In genomic region chrX:23782863-23783568, GRCh38 we compare ENCODE assay signal across 1 cellular context.
A peak's percentile ranks its signal among the peaks of the same experiment; 100 is the strongest.
TF ChIP-seq lines count a peak whose summit lies in the region.

Gene SAT1 (plus strand): TSS chrX:23783173. CDS start chrX:23783352, 179 bp downstream.

TF ChIP-seq in GM12878, 131 proteins besides CTCF, POLR2A, EP300 and RAD21 (continued from another document and continues in another):
- TF ChIP-seq E4F1 (IDR thresholded peaks at IDR 0.05; ENCODE audit: borderline replicate concordance, partially characterized antibody): no peak
- TF ChIP-seq BHLHE40 (IDR thresholded peaks at IDR 0.05; ENCODE audit: borderline replicate concordance in 1 of 2, low read depth in 2 of 2, low read length in 1 of 2): peak; percentile 8 to 40; a peak in 1 of 4 replicates
- TF ChIP-seq RBBP5 (conservative IDR thresholded peaks at IDR 0.05): no peak
- no peak; the same call in 1 of the 2 replicates for TF ChIP-seq ZNF207 (IDR thresholded peaks at IDR 0.05; ENCODE audit: borderline replicate concordance)
- peak; percentile 49; the same call in 1 of the 2 replicates for TF ChIP-seq SMC3 (IDR thresholded peaks at IDR 0.05; ENCODE audit: borderline replicate concordance, low read length)
- TF ChIP-seq TCF7 (IDR thresholded peaks at IDR 0.05; ENCODE audit: borderline replicate concordance): no peak
- no peak for TF ChIP-seq PAX8 (IDR thresholded peaks at IDR 0.05)
- TF ChIP-seq ZNF384 (IDR thresholded peaks at IDR 0.05; ENCODE audit: borderline replicate concordance, low read depth, low read length): no peak
- no peak for TF ChIP-seq STAT3 (IDR thresholded peaks at IDR 0.05; ENCODE audit: low read depth, low read length)
- TF ChIP-seq POU2F2 (IDR thresholded peaks at IDR 0.05; ENCODE audit: borderline replicate concordance, low read depth, low read length): peak; percentile 96
- TF ChIP-seq LARP7 (IDR thresholded peaks at IDR 0.05): no peak
- TF ChIP-seq ETV6 (conservative IDR thresholded peaks at IDR 0.05 in 1 of 2, IDR thresholded peaks at IDR 0.05 in 1 of 2; ENCODE audit: borderline replicate concordance in 1 of 2, low read depth in 1 of 2): no peak
- TF ChIP-seq ATF7 (IDR thresholded peaks at IDR 0.05; ENCODE audit: low read depth): 0 out of 2 replicates have a peak, but pooled peaks have one; percentile 24
- TF ChIP-seq E2F8 (IDR thresholded peaks at IDR 0.05; ENCODE audit: low read depth, partially characterized antibody): no peak
- no peak for TF ChIP-seq HCFC1 (IDR thresholded peaks at IDR 0.05; ENCODE audit: low read length)
- no peak for TF ChIP-seq ZNF24 (IDR thresholded peaks at IDR 0.05)
- TF ChIP-seq MYB (IDR thresholded peaks at IDR 0.05; ENCODE audit: borderline replicate concordance, low read depth, low read length): no peak
- TF ChIP-seq BACH1 (IDR thresholded peaks at IDR 0.05; ENCODE audit: borderline replicate concordance): peak; percentile 85; the same call in 1 of the 2 replicates
- TF ChIP-seq NBN (IDR thresholded peaks at IDR 0.05): peak; percentile 77
- TF ChIP-seq YY1 (IDR thresholded peaks at IDR 0.05; ENCODE audit: low read depth, low read length): peak; percentile 67
- no peak for TF ChIP-seq TBL1XR1 (IDR thresholded peaks at IDR 0.05; ENCODE audit: low read depth, low read length)
- no peak for TF ChIP-seq RELB (IDR thresholded peaks at IDR 0.05; ENCODE audit: low read depth)
- peak; percentile 89; the same call in 1 of the 2 replicates for TF ChIP-seq CBFB (IDR thresholded peaks at IDR 0.05; ENCODE audit: low read depth)
- TF ChIP-seq HSF1 (IDR thresholded peaks at IDR 0.05; ENCODE audit: low read depth, low read length): no peak
- no peak for TF ChIP-seq ZNF622 (IDR thresholded peaks at IDR 0.05)
- no peak for TF ChIP-seq EZH2 (IDR thresholded peaks at IDR 0.05; ENCODE audit: borderline replicate concordance, control insufficient read depth, low read depth, low read length)
- no peak for TF ChIP-seq YBX1 (IDR thresholded peaks at IDR 0.05)
- TF ChIP-seq, protein P1, sequence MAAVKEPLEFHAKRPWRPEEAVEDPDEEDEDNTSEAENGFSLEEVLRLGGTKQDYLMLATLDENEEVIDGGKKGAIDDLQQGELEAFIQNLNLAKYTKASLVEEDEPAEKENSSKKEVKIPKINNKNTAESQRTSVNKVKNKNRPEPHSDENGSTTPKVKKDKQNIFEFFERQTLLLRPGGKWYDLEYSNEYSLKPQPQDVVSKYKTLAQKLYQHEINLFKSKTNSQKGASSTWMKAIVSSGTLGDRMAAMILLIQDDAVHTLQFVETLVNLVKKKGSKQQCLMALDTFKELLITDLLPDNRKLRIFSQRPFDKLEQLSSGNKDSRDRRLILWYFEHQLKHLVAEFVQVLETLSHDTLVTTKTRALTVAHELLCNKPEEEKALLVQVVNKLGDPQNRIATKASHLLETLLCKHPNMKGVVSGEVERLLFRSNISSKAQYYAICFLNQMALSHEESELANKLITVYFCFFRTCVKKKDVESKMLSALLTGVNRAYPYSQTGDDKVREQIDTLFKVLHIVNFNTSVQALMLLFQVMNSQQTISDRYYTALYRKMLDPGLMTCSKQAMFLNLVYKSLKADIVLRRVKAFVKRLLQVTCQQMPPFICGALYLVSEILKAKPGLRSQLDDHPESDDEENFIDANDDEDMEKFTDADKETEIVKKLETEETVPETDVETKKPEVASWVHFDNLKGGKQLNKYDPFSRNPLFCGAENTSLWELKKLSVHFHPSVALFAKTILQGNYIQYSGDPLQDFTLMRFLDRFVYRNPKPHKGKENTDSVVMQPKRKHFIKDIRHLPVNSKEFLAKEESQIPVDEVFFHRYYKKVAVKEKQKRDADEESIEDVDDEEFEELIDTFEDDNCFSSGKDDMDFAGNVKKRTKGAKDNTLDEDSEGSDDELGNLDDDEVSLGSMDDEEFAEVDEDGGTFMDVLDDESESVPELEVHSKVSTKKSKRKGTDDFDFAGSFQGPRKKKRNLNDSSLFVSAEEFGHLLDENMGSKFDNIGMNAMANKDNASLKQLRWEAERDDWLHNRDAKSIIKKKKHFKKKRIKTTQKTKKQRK (IDR thresholded peaks at IDR 0.05; ENCODE audit: low read depth, low read length): no peak
- TF ChIP-seq MTA2 (IDR thresholded peaks at IDR 0.05; ENCODE audit: low read depth): no peak
- TF ChIP-seq HDAC6 (IDR thresholded peaks at IDR 0.05; ENCODE audit: unreplicated experiment): peak; percentile 78
- TF ChIP-seq ZNF592 (IDR thresholded peaks at IDR 0.05): no peak
- peak; percentile 42 for TF ChIP-seq BCL3 (IDR thresholded peaks at IDR 0.05; ENCODE audit: borderline replicate concordance, insufficient read depth, low read depth, low read length, poor library complexity, severe bottlenecking)
- peak; percentile 32 for TF ChIP-seq MEF2B (IDR thresholded peaks at IDR 0.05; ENCODE audit: partially characterized antibody, poor library complexity, severe bottlenecking)
- no peak for TF ChIP-seq SRF (IDR thresholded peaks at IDR 0.05; ENCODE audit: low read depth in 2 of 2, low read length in 2 of 2)
- TF ChIP-seq NFIC (IDR thresholded peaks at IDR 0.05; ENCODE audit: low read depth, low read length): no peak
- TF ChIP-seq, protein P2, sequence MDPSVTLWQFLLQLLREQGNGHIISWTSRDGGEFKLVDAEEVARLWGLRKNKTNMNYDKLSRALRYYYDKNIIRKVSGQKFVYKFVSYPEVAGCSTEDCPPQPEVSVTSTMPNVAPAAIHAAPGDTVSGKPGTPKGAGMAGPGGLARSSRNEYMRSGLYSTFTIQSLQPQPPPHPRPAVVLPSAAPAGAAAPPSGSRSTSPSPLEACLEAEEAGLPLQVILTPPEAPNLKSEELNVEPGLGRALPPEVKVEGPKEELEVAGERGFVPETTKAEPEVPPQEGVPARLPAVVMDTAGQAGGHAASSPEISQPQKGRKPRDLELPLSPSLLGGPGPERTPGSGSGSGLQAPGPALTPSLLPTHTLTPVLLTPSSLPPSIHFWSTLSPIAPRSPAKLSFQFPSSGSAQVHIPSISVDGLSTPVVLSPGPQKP (IDR thresholded peaks at IDR 0.05; ENCODE audit: low read depth, low read length): peak; percentile 43; the same call in 1 of the 2 replicates
- no peak for TF ChIP-seq FOS (IDR thresholded peaks at IDR 0.05; ENCODE audit: borderline replicate concordance, extremely low read depth, insufficient read length)
- no peak for TF ChIP-seq NRF1 (conservative IDR thresholded peaks at IDR 0.05; ENCODE audit: low read depth, low read length)
- no peak for TF ChIP-seq JUNB (IDR thresholded peaks at IDR 0.05)
- TF ChIP-seq ASH2L (IDR thresholded peaks at IDR 0.05; ENCODE audit: borderline replicate concordance, low read depth): no peak
- 0 out of 2 replicates have a peak, but pooled peaks have one; percentile 28 for TF ChIP-seq IRF4 (IDR thresholded peaks at IDR 0.05; ENCODE audit: low read depth, low read length)
